ENCODE assay signal across 37 cellular contexts in the genomic region with DNA sequence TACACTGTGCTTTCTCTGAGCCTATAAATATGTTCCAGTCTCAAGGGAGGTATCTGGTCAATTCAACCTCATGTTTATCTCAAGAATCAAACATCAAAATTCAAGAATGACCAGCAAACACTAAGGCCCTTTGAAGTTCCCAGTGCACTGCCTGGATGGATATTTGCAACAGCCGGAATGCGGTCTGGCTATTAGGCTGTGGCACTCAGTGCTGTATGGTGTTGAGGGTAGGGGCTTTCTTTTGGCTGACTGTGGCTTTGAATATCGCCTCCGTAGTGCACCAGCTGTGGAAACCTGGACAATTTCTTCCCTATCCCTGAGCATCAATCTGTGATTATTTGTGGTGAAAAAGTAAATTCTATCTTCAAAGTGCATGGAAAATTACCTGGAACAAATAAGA.
"Had no signal": no experiment of that assay in that cellular context is flagged by ENCODE, and none has a peak within 500 bp of the region (broad histone marks: within the 10 kb centered on the region; RNA-seq: fewer than 3 reads in every experiment).

No MANE protein-coding gene starts in this region.

- H3K27me3 ChIP-seq: adrenal gland, body of pancreas, brain microvascular endothelial cell, breast epithelium had no signal

- H3K9me3 Mint-ChIP-seq: activated CD4-positive, alpha-beta T cell treated with anti-CD3 and anti-CD28 coated beads, Interleukin-2, amount 10 ng/mL, durations not matched to agents 7 days and 5 days; activated naive CD4-positive, alpha-beta T cell treated with anti-CD3 and anti-CD28 coated beads for 36 hours; activated naive CD8-positive, alpha-beta T cell treated with anti-CD3 and anti-CD28 coated beads for 36 hours; activated T-helper 2 cell treated with anti-CD3 and anti-CD28 coated beads, Interferon-gamma antibody, Interleukin-2, Interleukin-4, amounts not matched to agents 10 μg/mL and 5 μg/mL and 100 μg/mL, durations not matched to agents 14 hours and 24 hours and 36 hours; T-helper 1 cell treated with Interleukin-12 subunit alpha and Interleukin-12 subunit beta and Interleukin-4 antibody, amounts not matched to agents 30 μg/mL and 1 μg/mL, for 36 hours; T-helper 2 cell treated with Interferon-gamma antibody and Interleukin-4, amounts not matched to agents 5 μg/mL and 100 μg/mL, for 36 hours had no signal

- FAIRE-seq: astrocyte, TTC549 had no signal

- H3K36me3 Mint-ChIP-seq: activated CD8-positive, alpha-beta memory T cell treated with anti-CD3 and anti-CD28 coated beads, Interleukin-2, amount 10 ng/mL, durations not matched to agents 7 days and 5 days; activated naive CD4-positive, alpha-beta T cell treated with anti-CD3 and anti-CD28 coated beads, Interleukin-2, amount 50 U/mL, for 72 hours; activated naive CD8-positive, alpha-beta T cell treated with anti-CD3 and anti-CD28 coated beads for 36 hours had no signal

- H3K9me3 ChIP-seq: body of pancreas, breast epithelium had no signal

- H3K27ac ChIP-seq: adrenal gland, body of pancreas, brain microvascular endothelial cell, breast epithelium, VCaP had no signal

- DNase-seq: activated CD4-positive, alpha-beta memory T cell treated with anti-CD3 and anti-CD28 coated beads, Interleukin-2, amount 10 ng/mL, durations not matched to agents 7 days and 5 days; activated CD4-positive, alpha-beta T cell treated with anti-CD3 and anti-CD28 coated beads for 1 hour; activated CD4-positive, alpha-beta T cell treated with anti-CD3 and anti-CD28 coated beads for 36 hours; activated CD4-positive, alpha-beta T cell treated with anti-CD3 and anti-CD28 coated beads for 48 hours; activated CD4-positive, alpha-beta T cell treated with anti-CD3 and anti-CD28 coated beads, Interleukin-2, amount 10 ng/mL, durations not matched to agents 7 days and 5 days; activated CD4-positive, alpha-beta T cell treated with anti-CD3 and anti-CD28 coated beads, Interleukin-2, amount 50 U/mL, for 48 hours; activated CD4-positive, CD25-positive, alpha-beta regulatory T cell; activated CD8-positive, alpha-beta memory T cell treated with anti-CD3 and anti-CD28 coated beads for 24 hours; activated CD8-positive, alpha-beta memory T cell treated with anti-CD3 and anti-CD28 coated beads, Interleukin-2, amount 10 ng/mL, durations not matched to agents 7 days and 5 days; activated CD8-positive, alpha-beta memory T cell treated with anti-CD3 and anti-CD28 coated beads, Interleukin-2, amount 50 U/mL, for 48 hours; activated CD8-positive, alpha-beta T cell treated with anti-CD3 and anti-CD28 coated beads, Interleukin-2, amount 10 ng/mL, durations not matched to agents 7 days and 5 days; activated effector memory CD4-positive, alpha-beta T cell treated with Interleukin-2 at 50 U/mL for 16 hours; activated gamma-delta T cell treated with Interleukin-2 at 50 U/mL for 16 hours; activated naive CD4-positive, alpha-beta T cell; activated naive CD4-positive, alpha-beta T cell treated with anti-CD3 and anti-CD28 coated beads for 36 hours; activated naive CD4-positive, alpha-beta T cell treated with anti-CD3 and anti-CD28 coated beads, Interleukin-2, amount 50 U/mL, for 16 hours; activated naive CD8-positive, alpha-beta T cell treated with anti-CD3 and anti-CD28 coated beads for 36 hours; activated T-cell treated with anti-CD3 and anti-CD28 coated beads, Interleukin-2, amount 50 U/mL, for 24 hours; activated T-cell treated with anti-CD3 and anti-CD28 coated beads, Interleukin-2, amount 50 U/mL, for 48 hours; adrenal gland; amniotic stem cell; aorta; body of pancreas; brain microvascular endothelial cell; central memory CD4-positive, alpha-beta T cell; T-helper 1 cell; T-helper 2 cell; T-helper 9 cell had no signal

- ATAC-seq: activated CD4-positive, alpha-beta T cell treated with anti-CD3 and anti-CD28 coated beads for 36 hours; activated CD4-positive, CD25-positive, alpha-beta regulatory T cell treated with anti-CD3 and anti-CD28 coated beads, Interleukin-2, amount 50 U/mL, for 24 hours; activated CD8-positive, alpha-beta memory T cell treated with anti-CD3 and anti-CD28 coated beads, Interleukin-2, amount 10 ng/mL, durations not matched to agents 7 days and 5 days; activated CD8-positive, alpha-beta T cell treated with anti-CD3 and anti-CD28 coated beads, Interleukin-2, amount 10 ng/mL, durations not matched to agents 7 days and 5 days; activated naive CD4-positive, alpha-beta T cell treated with anti-CD3 and anti-CD28 coated beads, Interleukin-2, amount 50 U/mL, for 72 hours; body of pancreas had no signal

- H3K4me1 ChIP-seq: adrenal gland, body of pancreas, breast epithelium had no signal

- H3K4me3 Mint-ChIP-seq: activated CD4-positive, alpha-beta memory T cell treated with anti-CD3 and anti-CD28 coated beads, Interleukin-2, amount 10 ng/mL, durations not matched to agents 7 days and 5 days; activated CD4-positive, alpha-beta T cell treated with anti-CD3 and anti-CD28 coated beads for 36 hours; activated CD4-positive, alpha-beta T cell treated with anti-CD3 and anti-CD28 coated beads, Interleukin-2, amount 10 ng/mL, durations not matched to agents 7 days and 5 days; activated CD8-positive, alpha-beta memory T cell treated with anti-CD3 and anti-CD28 coated beads, Interleukin-2, amount 10 ng/mL, durations not matched to agents 7 days and 5 days; activated CD8-positive, alpha-beta T cell treated with anti-CD3 and anti-CD28 coated beads, Interleukin-2, amount 10 ng/mL, durations not matched to agents 7 days and 5 days; activated naive CD4-positive, alpha-beta T cell treated with anti-CD3 and anti-CD28 coated beads for 36 hours; activated naive CD8-positive, alpha-beta T cell treated with anti-CD3 and anti-CD28 coated beads for 36 hours; activated T-cell treated with anti-CD3 and anti-CD28 coated beads, Interleukin-2, amount 50 U/mL, for 24 hours; T-helper 1 cell treated with Interleukin-12 subunit alpha and Interleukin-12 subunit beta and Interleukin-4 antibody, amounts not matched to agents 30 μg/mL and 1 μg/mL, for 36 hours; T-helper 2 cell treated with Interferon-gamma antibody and Interleukin-4, amounts not matched to agents 5 μg/mL and 100 μg/mL, for 36 hours had no signal

- H3K27me3 Mint-ChIP-seq: activated CD4-positive, alpha-beta memory T cell treated with anti-CD3 and anti-CD28 coated beads, Interleukin-2, amount 10 ng/mL, durations not matched to agents 7 days and 5 days; activated CD4-positive, alpha-beta T cell treated with anti-CD3 and anti-CD28 coated beads for 36 hours; activated CD4-positive, alpha-beta T cell treated with anti-CD3 and anti-CD28 coated beads, Interleukin-2, amount 10 ng/mL, durations not matched to agents 7 days and 5 days; activated CD8-positive, alpha-beta memory T cell treated with anti-CD3 and anti-CD28 coated beads, Interleukin-2, amount 10 ng/mL, durations not matched to agents 7 days and 5 days; activated naive CD8-positive, alpha-beta T cell treated with anti-CD3 and anti-CD28 coated beads for 36 hours; activated T-cell treated with anti-CD3 and anti-CD28 coated beads, Interleukin-2, amount 50 U/mL, for 24 hours had no signal

- H3K27ac Mint-ChIP-seq: activated CD4-positive, alpha-beta memory T cell treated with anti-CD3 and anti-CD28 coated beads, Interleukin-2, amount 10 ng/mL, durations not matched to agents 7 days and 5 days; activated CD4-positive, alpha-beta T cell treated with anti-CD3 and anti-CD28 coated beads for 36 hours; activated CD4-positive, alpha-beta T cell treated with anti-CD3 and anti-CD28 coated beads, Interleukin-2, amount 10 ng/mL, durations not matched to agents 7 days and 5 days; activated CD8-positive, alpha-beta memory T cell treated with anti-CD3 and anti-CD28 coated beads, Interleukin-2, amount 10 ng/mL, durations not matched to agents 7 days and 5 days; activated CD8-positive, alpha-beta T cell treated with anti-CD3 and anti-CD28 coated beads, Interleukin-2, amount 10 ng/mL, durations not matched to agents 7 days and 5 days; activated naive CD4-positive, alpha-beta T cell treated with anti-CD3 and anti-CD28 coated beads for 36 hours; activated naive CD4-positive, alpha-beta T cell treated with anti-CD3 and anti-CD28 coated beads, Interleukin-2, amount 50 U/mL, for 72 hours; activated naive CD8-positive, alpha-beta T cell treated with anti-CD3 and anti-CD28 coated beads for 36 hours; activated T-cell treated with anti-CD3 and anti-CD28 coated beads, Interleukin-2, amount 50 U/mL, for 24 hours; activated T-helper 2 cell treated with anti-CD3 and anti-CD28 coated beads, Interferon-gamma antibody, Interleukin-2, Interleukin-4, amounts not matched to agents 10 μg/mL and 5 μg/mL and 100 μg/mL, durations not matched to agents 14 hours and 24 hours and 36 hours; T-helper 1 cell treated with Interleukin-12 subunit alpha and Interleukin-12 subunit beta and Interleukin-4 antibody, amounts not matched to agents 30 μg/mL and 1 μg/mL, for 36 hours; T-helper 2 cell treated with Interferon-gamma antibody and Interleukin-4, amounts not matched to agents 5 μg/mL and 100 μg/mL, for 36 hours had no signal

- H3K4me1 Mint-ChIP-seq: activated CD4-positive, alpha-beta memory T cell treated with anti-CD3 and anti-CD28 coated beads, Interleukin-2, amount 10 ng/mL, durations not matched to agents 7 days and 5 days; activated CD4-positive, alpha-beta T cell treated with anti-CD3 and anti-CD28 coated beads for 36 hours; activated CD4-positive, alpha-beta T cell treated with anti-CD3 and anti-CD28 coated beads, Interleukin-2, amount 10 ng/mL, durations not matched to agents 7 days and 5 days; activated CD8-positive, alpha-beta memory T cell treated with anti-CD3 and anti-CD28 coated beads, Interleukin-2, amount 10 ng/mL, durations not matched to agents 7 days and 5 days; activated naive CD8-positive, alpha-beta T cell treated with anti-CD3 and anti-CD28 coated beads for 36 hours had no signal

- H3K4me3 ChIP-seq: adrenal gland, body of pancreas, breast epithelium had no signal

- H3K36me3 ChIP-seq: adrenal gland, brain microvascular endothelial cell, breast epithelium had no signal
